ENCODE assay signal across 20 cellular contexts in genomic region chr7:72161534-72161933, GRCh38.
DNase-seq lines count a peak whose midpoint lies in the region; ATAC-seq and TF ChIP-seq lines count a peak whose summit lies in the region.
"Had no signal": no experiment of that assay in that cellular context is flagged by ENCODE, and none has a peak within 500 bp of the region (broad histone marks: within the 10 kb centered on the region; RNA-seq: fewer than 3 reads in every experiment).

No MANE protein-coding gene starts in this region.

- H3K27ac Mint-ChIP-seq in WTC11 (no peak overlapping the region), neural crest cell (ENCODE audit: unreplicated experiment) (no peak overlapping the region)
- H3K27ac Mint-ChIP-seq: activated CD4-positive, alpha-beta memory T cell treated with anti-CD3 and anti-CD28 coated beads, Interleukin-2, amount 10 ng/mL, durations not matched to agents 7 days and 5 days; activated naive CD4-positive, alpha-beta T cell treated with anti-CD3 and anti-CD28 coated beads, Interleukin-2, amount 10 ng/mL, durations not matched to agents 7 days and 5 days; stimulated activated memory B cell treated with anti-CD40 and anti-IgM and Interleukin-4, amounts not matched to agents 10 μg/mL and 1 μg/mL and 100 μg/mL, for 72 hours had no signal

- H3K27me3 Mint-ChIP-seq in WTC11 (ENCODE audit: low read depth) (no peaks in the 10 kb centered on the region), neural crest cell (ENCODE audit: low read depth) (peaks cover 4% of the 10 kb centered on the region)
- H3K27me3 Mint-ChIP-seq: activated CD4-positive, alpha-beta memory T cell treated with anti-CD3 and anti-CD28 coated beads, Interleukin-2, amount 10 ng/mL, durations not matched to agents 7 days and 5 days; activated naive CD4-positive, alpha-beta T cell treated with anti-CD3 and anti-CD28 coated beads, Interleukin-2, amount 10 ng/mL, durations not matched to agents 7 days and 5 days; stimulated activated memory B cell treated with anti-CD40 and anti-IgM and Interleukin-4, amounts not matched to agents 10 μg/mL and 1 μg/mL and 100 μg/mL, for 72 hours had no signal

- TF ChIP-seq CTCF in GM12872 (IDR thresholded peaks at IDR 0.05; ENCODE audit: insufficient read depth, low read depth, low read length) (0 out of 3 replicates have a peak, but pooled peaks have one; percentile 7), LNCaP clone FGC (IDR thresholded peaks at IDR 0.05; ENCODE audit: control insufficient read depth, extremely low read depth, insufficient read depth) (peak; percentile 24; the same call in 1 of the 2 replicates), WTC11 (IDR thresholded peaks at IDR 0.05) (peak; percentile 66), neural crest cell (conservative IDR thresholded peaks at IDR 0.05) (peak; percentile 35)

- ATAC-seq in WTC11, result peak; percentile 59
- ATAC-seq: PC-3; right cardiac atrium; stimulated activated memory B cell treated with anti-CD40 and anti-IgM and Interleukin-4, amounts not matched to agents 10 μg/mL and 1 μg/mL and 100 μg/mL, for 72 hours had no signal

- CTCF ChIA-PET in WTC11 (lab: Charles Lee), result interaction anchor here (0.6 to 1.8 kb wide), 45 partner anchors 9 to 1180 kb away, joined by 3 to 24 read pairs (median 4); no protein-coding TSS in a partner anchor

- POLR2A ChIA-PET in WTC11 (lab: Charles Lee), result no interaction called here

- DNase-seq in LNCaP clone FGC (ENCODE audit: low read depth) (no peak), WTC11 (ENCODE audit: low spot score) (peak; percentile 74), neural crest cell (ENCODE audit: low read depth, low spot score) (no peak), cerebellar cortex (ENCODE audit: low spot score) (no peak), D341Med (ENCODE audit: low spot score) (no peak)
- DNase-seq in stimulated activated CD4-positive, alpha-beta T cell treated with anti-CD3 and anti-CD28 coated beads, Interleukin-4, amount 100 ng/mL, for 24 hours, result no peak
- DNase-seq: activated CD4-positive, alpha-beta memory T cell treated with anti-CD3 and anti-CD28 coated beads, Interleukin-2, amount 10 ng/mL, durations not matched to agents 7 days and 5 days; activated CD4-positive, CD25-positive, alpha-beta regulatory T cell; activated naive CD4-positive, alpha-beta T cell treated with anti-CD3 and anti-CD28 coated beads, Interleukin-2, amount 10 ng/mL, durations not matched to agents 7 days and 5 days; COR-L47; NCI-H1417; NCI-H526 treated with DMSO at 0.1 percent for 48 hours; PC-3; right cardiac atrium had no signal

- no peak overlapping the region for H3K4me3 ChIP-seq in LNCaP clone FGC (ENCODE audit: low read depth, low read length)
- H3K4me3 ChIP-seq: hepatocyte, lung, SJSA1, thoracic aorta had no signal

- H3K4me1 Mint-ChIP-seq in WTC11, result no peaks in the 10 kb centered on the region
- no peaks in the 10 kb centered on the region for H3K4me1 Mint-ChIP-seq in neural crest cell
- H3K4me1 Mint-ChIP-seq: activated CD4-positive, alpha-beta memory T cell treated with anti-CD3 and anti-CD28 coated beads, Interleukin-2, amount 10 ng/mL, durations not matched to agents 7 days and 5 days; activated naive CD4-positive, alpha-beta T cell treated with anti-CD3 and anti-CD28 coated beads, Interleukin-2, amount 10 ng/mL, durations not matched to agents 7 days and 5 days; stimulated activated memory B cell treated with anti-CD40 and anti-IgM and Interleukin-4, amounts not matched to agents 10 μg/mL and 1 μg/mL and 100 μg/mL, for 72 hours had no signal

- H3K9me3 Mint-ChIP-seq in WTC11 (peaks cover 36% of the 10 kb centered on the region), neural crest cell (peaks cover 11% of the 10 kb centered on the region)

- no peak overlapping the region for H3K4me3 Mint-ChIP-seq in WTC11
- H3K4me3 Mint-ChIP-seq in neural crest cell, result no peak overlapping the region
- H3K4me3 Mint-ChIP-seq: activated CD4-positive, alpha-beta memory T cell treated with anti-CD3 and anti-CD28 coated beads, Interleukin-2, amount 10 ng/mL, durations not matched to agents 7 days and 5 days; activated naive CD4-positive, alpha-beta T cell treated with anti-CD3 and anti-CD28 coated beads, Interleukin-2, amount 10 ng/mL, durations not matched to agents 7 days and 5 days; stimulated activated memory B cell treated with anti-CD40 and anti-IgM and Interleukin-4, amounts not matched to agents 10 μg/mL and 1 μg/mL and 100 μg/mL, for 72 hours had no signal

- H3K36me3 Mint-ChIP-seq in WTC11 (peaks cover 22% of the 10 kb centered on the region), neural crest cell (ENCODE audit: low read depth) (peaks cover 4% of the 10 kb centered on the region)
- H3K36me3 Mint-ChIP-seq: activated naive CD4-positive, alpha-beta T cell treated with anti-CD3 and anti-CD28 coated beads, Interleukin-2, amount 10 ng/mL, durations not matched to agents 7 days and 5 days; stimulated activated memory B cell treated with anti-CD40 and anti-IgM and Interleukin-4, amounts not matched to agents 10 μg/mL and 1 μg/mL and 100 μg/mL, for 72 hours had no signal

TF ChIP-seq in WTC11, 78 proteins besides CTCF, POLR2A, EP300 and RAD21 (continues in another document):
- no peak for TF ChIP-seq E2F4 (CRISPR knock-in tag; IDR thresholded peaks at IDR 0.05; ENCODE audit: borderline replicate concordance, low read depth)
- no peak for TF ChIP-seq FOXK1 (CRISPR knock-in tag; IDR thresholded peaks at IDR 0.05)
- TF ChIP-seq ZNF317 (CRISPR knock-in tag; IDR thresholded peaks at IDR 0.05; ENCODE audit: borderline replicate concordance, low read depth), result no peak
- no peak for TF ChIP-seq ZNF121 (CRISPR knock-in tag; IDR thresholded peaks at IDR 0.05)
- TF ChIP-seq HMGA2 (CRISPR knock-in tag; IDR thresholded peaks at IDR 0.05), result no peak
- no peak for TF ChIP-seq ZNF423 (CRISPR knock-in tag; IDR thresholded peaks at IDR 0.05)
- no peak for TF ChIP-seq ATF2 (CRISPR knock-in tag; IDR thresholded peaks at IDR 0.05; ENCODE audit: borderline replicate concordance, low read depth)
- no peak for TF ChIP-seq NR1H2 (CRISPR knock-in tag; IDR thresholded peaks at IDR 0.05)
- TF ChIP-seq SMAD3 (CRISPR knock-in tag; IDR thresholded peaks at IDR 0.05; ENCODE audit: borderline replicate concordance), result no peak
- no peak for TF ChIP-seq GABPB1 (CRISPR knock-in tag; IDR thresholded peaks at IDR 0.05)
- no peak for TF ChIP-seq USF2 (CRISPR knock-in tag; IDR thresholded peaks at IDR 0.05)
- no peak for TF ChIP-seq EMX1 (CRISPR knock-in tag; IDR thresholded peaks at IDR 0.05)

Comparison
In these comparisons a context has a peak if more than half of its experiments do, and no peak if none do; other contexts are left out.
1. CTCF ChIP-seq: peak in every context shown above with its lines; median percentile 66 in WTC11; 35 in neural crest cell; 24 in LNCaP clone FGC; 7 in GM12872.